Comparison of ENCODE assay signal across 19 cellular contexts in genomic region chr2:218881744-218882462, GRCh38. TPM values are rescaled to one million over a fixed set of nuclear protein-coding genes. Genes with fewer than 3 reads are reported as not detected.
A peak's percentile ranks its signal among the peaks of the same experiment; 100 is the strongest.
DNase-seq lines count a peak whose midpoint lies in the region; ATAC-seq and TF ChIP-seq lines count a peak whose summit lies in the region.
"Had no signal": no experiment of that assay in that cellular context is flagged by ENCODE, and none has a peak within 500 bp of the region (broad histone marks: within the 10 kb centered on the region; RNA-seq: fewer than 3 reads in every experiment).

No MANE protein-coding gene starts in this region.

- 47 to 59% methylated on average over 13 of the region's 13 CpGs for WGBS in esophagus, 2 donors

- H3K4me3 Mint-ChIP-seq in natural killer cell: peak overlapping the region; percentile 38
- H3K4me3 Mint-ChIP-seq in natural killer cell treated with Interleukin-12 subunit alpha and Interleukin-12 subunit beta and Interleukin-15 and Interleukin-18, amount 100 ng/mL, for 72 hours: no peak overlapping the region
- peak overlapping the region; percentile 83 for H3K4me3 Mint-ChIP-seq in type B pancreatic cell
- H3K4me3 Mint-ChIP-seq in osteocyte (ENCODE audit: unreplicated experiment): no peak overlapping the region

- no peaks in the 10 kb centered on the region for H3K9me3 Mint-ChIP-seq in natural killer cell
- no peaks in the 10 kb centered on the region for H3K9me3 Mint-ChIP-seq in natural killer cell treated with Interleukin-12 subunit alpha and Interleukin-12 subunit beta and Interleukin-15 and Interleukin-18, amount 100 ng/mL, for 72 hours
- H3K9me3 Mint-ChIP-seq in type B pancreatic cell: no peaks in the 10 kb centered on the region
- no peaks in the 10 kb centered on the region for H3K9me3 Mint-ChIP-seq in osteocyte (ENCODE audit: unreplicated experiment)
- H3K9me3 Mint-ChIP-seq: activated CD4-positive, alpha-beta T cell treated with anti-CD3 and anti-CD28 coated beads, Interleukin-2, amount 10 ng/mL, durations not matched to agents 24 days and 14 days had no signal

- DNase-seq in natural killer cell (no peak), RPMI8226 (peak; percentile 5), type B pancreatic cell (ENCODE audit: extremely low spot score, unreplicated experiment) (no peak), lower lobe of right lung (no peak), cerebellar cortex (ENCODE audit: low spot score) (no peak), osteocyte (ENCODE audit: extremely low spot score, unreplicated experiment) (no peak)
- no peak for DNase-seq in natural killer cell treated with Interleukin-12 subunit alpha and Interleukin-12 subunit beta and Interleukin-15 and Interleukin-18, amount 100 ng/mL, for 72 hours (ENCODE audit: low spot score)
- DNase-seq: activated CD4-positive, alpha-beta T cell treated with anti-CD3 and anti-CD28 coated beads, Interleukin-2, amount 10 ng/mL, durations not matched to agents 24 days and 14 days; activated effector memory CD4-positive, alpha-beta T cell treated with Interleukin-2 at 50 U/mL for 16 hours; brain microvascular endothelial cell; effector CD8-positive, alpha-beta T cell; NCI-H1092; NCI-H510A; PC-9; thyroid gland had no signal

- no peak for TF ChIP-seq CTCF in natural killer cell (IDR thresholded peaks at IDR 0.05)
- TF ChIP-seq CTCF in type B pancreatic cell (conservative IDR thresholded peaks at IDR 0.05): no peak
- no peak for TF ChIP-seq CTCF in lower lobe of right lung (IDR thresholded peaks at IDR 0.05)
- TF ChIP-seq CTCF in osteocyte (IDR thresholded peaks at IDR 0.05): no peak

- H3K9me3 ChIP-seq in esophagus (ENCODE audit: control insufficient read depth in 2 of 2, insufficient read depth in 1 of 2, low read depth in 1 of 2, low read length in 1 of 2) (no peaks in the 10 kb centered on the region), lower lobe of right lung (no peaks in the 10 kb centered on the region)
- H3K9me3 ChIP-seq: prostate gland, thyroid gland had no signal

- H3K36me3 ChIP-seq in esophagus (ENCODE audit: control insufficient read depth in 2 of 2, insufficient read depth in 2 of 2, low read length in 1 of 2) (no peaks in the 10 kb centered on the region), lower lobe of right lung (no peaks in the 10 kb centered on the region)
- H3K36me3 ChIP-seq: brain microvascular endothelial cell, prostate gland, thyroid gland had no signal

- intact Hi-C loops in natural killer cell (cut with micrococcal nuclease) (no loop called here), lower lobe of right lung (cut with DNase I) (no loop called here)

- H3K4me3 ChIP-seq in esophagus (ENCODE audit: low read depth in 1 of 2, low read length in 2 of 2) (peak overlapping the region; percentile 10 to 24), lower lobe of right lung (no peak overlapping the region)
- H3K4me3 ChIP-seq: PC-9, thyroid gland had no signal

- H3K36me3 Mint-ChIP-seq in natural killer cell (no peaks in the 10 kb centered on the region), type B pancreatic cell (peaks cover 5% of the 10 kb centered on the region), osteocyte (ENCODE audit: unreplicated experiment) (no peaks in the 10 kb centered on the region)
- no peaks in the 10 kb centered on the region for H3K36me3 Mint-ChIP-seq in natural killer cell treated with Interleukin-12 subunit alpha and Interleukin-12 subunit beta and Interleukin-15 and Interleukin-18, amount 100 ng/mL, for 72 hours

- H3K27ac ChIP-seq in esophagus (ENCODE audit: low read depth in 2 of 2, low read length in 1 of 2) (peak overlapping the region in 1 of 2 donors; percentile 66), lower lobe of right lung (no peak overlapping the region)
- H3K27ac ChIP-seq: brain microvascular endothelial cell, PC-9, prostate gland, thyroid gland had no signal

- H3K4me1 ChIP-seq in esophagus (ENCODE audit: control insufficient read depth in 2 of 2, insufficient read depth in 2 of 2, low read length in 1 of 2) (peaks cover 16 to 35% of the 10 kb centered on the region in 2 donors), lower lobe of right lung (peaks cover 22% of the 10 kb centered on the region)
- H3K4me1 ChIP-seq: prostate gland had no signal

- H3K27me3 Mint-ChIP-seq in natural killer cell (ENCODE audit: low read depth in 2 of 2): peaks cover 55 to 58% of the 10 kb centered on the region in 2 donors
- H3K27me3 Mint-ChIP-seq in natural killer cell treated with Interleukin-12 subunit alpha and Interleukin-12 subunit beta and Interleukin-15 and Interleukin-18, amount 100 ng/mL, for 72 hours: peaks cover 46 to 59% of the 10 kb centered on the region in 2 donors
- peaks cover 71% of the 10 kb centered on the region for H3K27me3 Mint-ChIP-seq in type B pancreatic cell
- H3K27me3 Mint-ChIP-seq in osteocyte (ENCODE audit: unreplicated experiment): peaks cover 65% of the 10 kb centered on the region

- H3K27ac Mint-ChIP-seq in natural killer cell (peak overlapping the region in 1 of 2 donors; percentile 52), type B pancreatic cell (peak overlapping the region; percentile 75), osteocyte (ENCODE audit: unreplicated experiment) (no peak overlapping the region)
- H3K27ac Mint-ChIP-seq in natural killer cell treated with Interleukin-12 subunit alpha and Interleukin-12 subunit beta and Interleukin-15 and Interleukin-18, amount 100 ng/mL, for 72 hours: no peak overlapping the region

- no peak for ATAC-seq in natural killer cell
- no peak for ATAC-seq in natural killer cell treated with Interleukin-12 subunit alpha and Interleukin-12 subunit beta and Interleukin-15 and Interleukin-18, amount 100 ng/mL, for 72 hours
- no peak for ATAC-seq in lower lobe of right lung

- peaks cover 0 to 17% of the 10 kb centered on the region in 2 donors for H3K4me1 Mint-ChIP-seq in natural killer cell
- peaks cover under 1 to 13% of the 10 kb centered on the region in 2 donors for H3K4me1 Mint-ChIP-seq in natural killer cell treated with Interleukin-12 subunit alpha and Interleukin-12 subunit beta and Interleukin-15 and Interleukin-18, amount 100 ng/mL, for 72 hours (ENCODE audit: low read depth in 2 of 2)
- H3K4me1 Mint-ChIP-seq in type B pancreatic cell (ENCODE audit: unreplicated experiment): peaks cover 29% of the 10 kb centered on the region
- H3K4me1 Mint-ChIP-seq in osteocyte (ENCODE audit: unreplicated experiment): peaks cover 17% of the 10 kb centered on the region

- H3K27me3 ChIP-seq in esophagus (ENCODE audit: control insufficient read depth in 1 of 2, insufficient read depth in 2 of 2, low read length in 2 of 2): peaks cover 0 to 3% of the 10 kb centered on the region in 2 donors
- H3K27me3 ChIP-seq in lower lobe of right lung (ENCODE audit: low read depth): peaks cover 78% of the 10 kb centered on the region

RNA-seq across cellular contexts. Expression of gene WNT10A, which starts 1.3 kb away (rescaled TPM):
- total RNA-seq in natural killer cell: 1 to 10 TPM in 2 of 3 donors, under 1 TPM in 1; 0.92 to 2.9 (median 2.9) TPM
- total RNA-seq in natural killer cell treated with Interleukin-12 subunit alpha and Interleukin-12 subunit beta and Interleukin-15 and Interleukin-18, amount 100 ng/mL, for 72 hours: not detected
- polyA plus RNA-seq in esophagus: 10 to 100 TPM in 1 of 2 donors, 1 to 10 TPM in 1; 9.6 to 13.7 TPM
- total RNA-seq in type B pancreatic cell (ENCODE audit: low replicate concordance): 5.5 and 31.8 TPM in 2 replicates
- 0.35 TPM for total RNA-seq in lower lobe of right lung
- total RNA-seq in osteocyte: not detected in 2 replicates
- polyA plus RNA-seq: AG04450 had no signal

RNA-seq across cellular contexts. Expression of gene WNT6, which starts 22.3 kb away (rescaled TPM):
- total RNA-seq in natural killer cell (not detected), type B pancreatic cell (ENCODE audit: low replicate concordance) (24.7 and 123 TPM in 2 replicates), lower lobe of right lung (0.44 TPM), osteocyte (0.42 and 0.64 TPM in 2 replicates)
- not detected for total RNA-seq in natural killer cell treated with Interleukin-12 subunit alpha and Interleukin-12 subunit beta and Interleukin-15 and Interleukin-18, amount 100 ng/mL, for 72 hours
- polyA plus RNA-seq in esophagus: under 1 TPM; 0.31 to 0.76 TPM
- total RNA-seq: activated CD4-positive, alpha-beta T cell treated with anti-CD3 and anti-CD28 coated beads, Interleukin-2, amount 10 ng/mL, durations not matched to agents 24 days and 14 days; T-helper 1 cell treated with Interleukin-12 subunit alpha and Interleukin-12 subunit beta and Interleukin-4 antibody, amounts not matched to agents 30 ng/mL and 1 ng/mL, for 36 hours had no signal
- polyA plus RNA-seq: AG04450 had no signal

RNA-seq across cellular contexts. Expression of gene PRKAG3, which starts 50.3 kb away (rescaled TPM):
- total RNA-seq in natural killer cell (not detected), type B pancreatic cell (ENCODE audit: low replicate concordance) (not detected in 2 replicates), lower lobe of right lung (not detected), osteocyte (not detected in 2 replicates)
- total RNA-seq in natural killer cell treated with Interleukin-12 subunit alpha and Interleukin-12 subunit beta and Interleukin-15 and Interleukin-18, amount 100 ng/mL, for 72 hours: not detected
- polyA plus RNA-seq in esophagus: under 1 TPM in 1 of 2 donors, not detected in 1; 0.02 TPM
- total RNA-seq: activated CD4-positive, alpha-beta T cell treated with anti-CD3 and anti-CD28 coated beads, Interleukin-2, amount 10 ng/mL, durations not matched to agents 24 days and 14 days; PC-9; T-helper 1 cell treated with Interleukin-12 subunit alpha and Interleukin-12 subunit beta and Interleukin-4 antibody, amounts not matched to agents 30 ng/mL and 1 ng/mL, for 36 hours; thyroid gland had no signal
- polyA plus RNA-seq: AG04450 had no signal

Comparison
In these comparisons a context has a peak if more than half of its experiments do, and no peak if none do; other contexts are left out.
1. H3K4me3 Mint-ChIP-seq: peak in natural killer cell (single experiment) and type B pancreatic cell (single experiment); none in natural killer cell treated with Interleukin-12 subunit alpha and Interleukin-12 subunit beta and Interleukin-15 and Interleukin-18, amount 100 ng/mL, for 72 hours (single experiment) and osteocyte (single experiment).
2. RNA of gene WNT6, which starts 22.3 kb away (total RNA-seq): 24.7 to 123 TPM in type B pancreatic cell; 0.42 to 0.64 TPM in osteocyte, 0.44 TPM in lower lobe of right lung (single experiment), not detected in natural killer cell and not detected in natural killer cell treated with Interleukin-12 subunit alpha and Interleukin-12 subunit beta and Interleukin-15 and Interleukin-18, amount 100 ng/mL, for 72 hours; every median in the first group is over 10 times any median in the second.